In genomic region chr20:23857954-23858565, GRCh38 we compare ENCODE assay signal across 18 cellular contexts. TPM values are rescaled to one million over a fixed set of nuclear protein-coding genes. Genes with fewer than 3 reads are reported as not detected.
DNase-seq lines count a peak whose midpoint lies in the region; ATAC-seq and TF ChIP-seq lines count a peak whose summit lies in the region.
"Had no signal": no experiment of that assay in that cellular context is flagged by ENCODE, and none has a peak within 500 bp of the region (broad histone marks: within the 10 kb centered on the region; RNA-seq: fewer than 3 reads in every experiment).

No MANE protein-coding gene starts in this region.

- no peak overlapping the region for H2BK120ac ChIP-seq in mesendoderm (ENCODE audit: low read depth, low read length)

- no peaks in the 10 kb centered on the region for H3K79me2 ChIP-seq in mesendoderm (ENCODE audit: control insufficient read depth, insufficient read depth, low read length)

- H3K4me3 ChIP-seq in esophagus muscularis mucosa = no peak overlapping the region
- no peak overlapping the region for H3K4me3 ChIP-seq in mesendoderm (ENCODE audit: low read length)
- H3K4me3 ChIP-seq: BLaER1 had no signal

- no peak overlapping the region for H4K8ac ChIP-seq in mesendoderm (ENCODE audit: low read depth, low read length)

- POLR2A ChIA-PET in activated CD4-positive, alpha-beta T cell treated with anti-CD3 and anti-CD28 coated beads for 36 hours (lab: Charles Lee) = no interaction called here

- no peak for TF ChIP-seq POLR2A in esophagus muscularis mucosa (IDR thresholded peaks at IDR 0.05; ENCODE audit: low read depth)

- H3K9me3 ChIP-seq in esophagus muscularis mucosa = no peaks in the 10 kb centered on the region

- no peak for TF ChIP-seq CTCF in esophagus muscularis mucosa (IDR thresholded peaks at IDR 0.05)

- H3K27ac ChIP-seq in esophagus muscularis mucosa (replicated peaks in 1 of 4) = peak overlapping the region in 3 of 4 donors; percentile 14 to 51 (median 28)
- H3K27ac ChIP-seq in mesendoderm (ENCODE audit: low read depth, low read length) = no peak overlapping the region
- H3K27ac ChIP-seq: 22Rv1, BLaER1 had no signal

- H2BK5ac ChIP-seq in mesendoderm (ENCODE audit: low read length) = no peak overlapping the region

- no peak overlapping the region for H3K23ac ChIP-seq in mesendoderm (ENCODE audit: low read length)

- H3K36me3 ChIP-seq in esophagus muscularis mucosa (no peaks in the 10 kb centered on the region), mesendoderm (ENCODE audit: control insufficient read depth, insufficient read depth, low read length) (no peaks in the 10 kb centered on the region)
- H3K36me3 ChIP-seq: BLaER1 had no signal

- H3K9me3 Mint-ChIP-seq in activated CD4-positive, alpha-beta T cell treated with anti-CD3 and anti-CD28 coated beads for 36 hours (ENCODE audit: low read depth) = no peaks in the 10 kb centered on the region

- H3K36me3 Mint-ChIP-seq in activated CD4-positive, alpha-beta T cell treated with anti-CD3 and anti-CD28 coated beads for 36 hours (ENCODE audit: low read depth) = no peaks in the 10 kb centered on the region

- no peak overlapping the region for H3K9ac ChIP-seq in mesendoderm (ENCODE audit: low read length)
- H3K9ac ChIP-seq: BLaER1 had no signal

- H4K5ac ChIP-seq in mesendoderm (ENCODE audit: low read length) = no peak overlapping the region

- H2AK5ac ChIP-seq in mesendoderm (ENCODE audit: low read length) = no peak overlapping the region

- no peak for ATAC-seq in activated CD4-positive, alpha-beta T cell treated with anti-CD3 and anti-CD28 coated beads for 36 hours
- ATAC-seq: Panc1 had no signal

- no peak overlapping the region for H3K27ac Mint-ChIP-seq in activated CD4-positive, alpha-beta T cell treated with anti-CD3 and anti-CD28 coated beads for 36 hours

- no peak overlapping the region for H2BK15ac ChIP-seq in mesendoderm (replicated peaks; ENCODE audit: low read depth)

- no peaks in the 10 kb centered on the region for H3K27me3 ChIP-seq in esophagus muscularis mucosa
- H3K27me3 ChIP-seq in mesendoderm (ENCODE audit: insufficient read depth, low read length, poor library complexity) = no peaks in the 10 kb centered on the region
- H3K27me3 ChIP-seq: BLaER1 had no signal

- no peak overlapping the region for H3K4me3 Mint-ChIP-seq in activated CD4-positive, alpha-beta T cell treated with anti-CD3 and anti-CD28 coated beads for 36 hours

- H3K4ac ChIP-seq in mesendoderm (ENCODE audit: low read depth, low read length) = no peak overlapping the region

- intact Hi-C loops in esophagus muscularis mucosa (cut with DNase I) = no loop called here
- intact Hi-C loops in activated CD4-positive, alpha-beta T cell treated with anti-CD3 and anti-CD28 coated beads for 36 hours (cut with DNase I, micrococcal nuclease) = no loop called here

- H3K4me2 ChIP-seq in mesendoderm (ENCODE audit: low read length) = no peak overlapping the region
- H3K4me2 ChIP-seq: BLaER1 had no signal

- H3K4me1 Mint-ChIP-seq in activated CD4-positive, alpha-beta T cell treated with anti-CD3 and anti-CD28 coated beads for 36 hours = no peaks in the 10 kb centered on the region

- WGBS in esophagus muscularis mucosa = 29% methylated on average over 10 of the region's 10 CpGs
- no CpG with 5 or more reads among the region's 10 CpGs for WGBS in mesendoderm (ENCODE audit: extremely low coverage, insufficient coverage, low lambda C conversion rate)

- TF ChIP-seq EP300 in esophagus muscularis mucosa (IDR thresholded peaks at IDR 0.05) = no peak

- H3K27me3 Mint-ChIP-seq in activated CD4-positive, alpha-beta T cell treated with anti-CD3 and anti-CD28 coated beads for 36 hours = peaks cover 2% of the 10 kb centered on the region

- DNase-seq in NCI-H82 (lab: John Stamatoyannopoulos, UW) (peak; percentile 33), NCI-H82 treated with DMSO at 0.1 percent for 48 hours (lab: John Stamatoyannopoulos, UW; ENCODE audit: unreplicated experiment) (no peak), esophagus muscularis mucosa (ENCODE audit: extremely low spot score) (no peak), mesendoderm (peak; percentile 40), SHP77 (lab: John Stamatoyannopoulos, UW) (no peak), NCI-H526 treated with DMSO at 0.1 percent for 48 hours (lab: John Stamatoyannopoulos, UW) (no peak)
- DNase-seq in activated CD4-positive, alpha-beta T cell treated with anti-CD3 and anti-CD28 coated beads for 36 hours = no peak
- DNase-seq in stimulated activated CD4-positive, alpha-beta T cell treated with anti-CD3 and anti-CD28 coated beads, Interleukin-4, amount 100 ng/mL, for 1 hour = no peak
- DNase-seq: DMS 273 treated with DMSO at 0.1 percent for 48 hours, HCEC 1CT, NCI-H1436, NCI-H2081, NCI-H2227 treated with DMSO at 0.1 percent for 48 hours, NCI-H69, SIG-M5 had no signal

- peak overlapping the region; percentile 70 for H3K56ac ChIP-seq in mesendoderm (ENCODE audit: low read length)

- CTCF ChIA-PET in activated CD4-positive, alpha-beta T cell treated with anti-CD3 and anti-CD28 coated beads for 36 hours (lab: Charles Lee) = no interaction called here

- H3K18ac ChIP-seq in mesendoderm (ENCODE audit: low read length) = no peak overlapping the region

- no peaks in the 10 kb centered on the region for H3K79me1 ChIP-seq in mesendoderm (ENCODE audit: low read length)

- peaks cover 0 to 35% (median 24%) of the 10 kb centered on the region in 4 donors for H3K4me1 ChIP-seq in esophagus muscularis mucosa
- no peaks in the 10 kb centered on the region for H3K4me1 ChIP-seq in mesendoderm (ENCODE audit: control insufficient read depth, low read depth, low read length)

RNA-seq across cellular contexts. Expression of gene CST5, which starts 21.5 kb away (rescaled TPM):
- total RNA-seq in esophagus muscularis mucosa = 1 to 10 TPM in 3 of 4 donors, not detected in 1; 1.4 to 4.5 (median 3.7) TPM
- 0.08 TPM for polyA plus RNA-seq in mesendoderm (2013, experiment 1 of 2)
- polyA plus RNA-seq in mesendoderm (2013, experiment 2 of 2) = 0.10 TPM
- total RNA-seq in activated CD4-positive, alpha-beta T cell treated with anti-CD3 and anti-CD28 coated beads for 36 hours = not detected

RNA-seq across cellular contexts. Expression of gene CST2, which starts 31.5 kb away (rescaled TPM):
- 1 to 10 TPM in 1 of 4 donors, under 1 TPM in 2, not detected in 1; 0.45 to 2.1 (median 0.86) TPM for total RNA-seq in esophagus muscularis mucosa
- 0.07 TPM for polyA plus RNA-seq in mesendoderm (2013, experiment 1 of 2)
- not detected for polyA plus RNA-seq in mesendoderm (2013, experiment 2 of 2)
- not detected for total RNA-seq in activated CD4-positive, alpha-beta T cell treated with anti-CD3 and anti-CD28 coated beads for 36 hours

Comparison
In these comparisons a context has a peak if more than half of its experiments do, and no peak if none do; other contexts are left out.
1. DNase-seq: peak in NCI-H82 (single experiment) and mesendoderm (single experiment); none in NCI-H82 treated with DMSO at 0.1 percent for 48 hours (single experiment), esophagus muscularis mucosa (single experiment), activated CD4-positive, alpha-beta T cell treated with anti-CD3 and anti-CD28 coated beads for 36 hours (single experiment), stimulated activated CD4-positive, alpha-beta T cell treated with anti-CD3 and anti-CD28 coated beads, Interleukin-4, amount 100 ng/mL, for 1 hour (single experiment), SHP77 (0 of 2) and NCI-H526 treated with DMSO at 0.1 percent for 48 hours (single experiment).